Comparison of ENCODE assay signal across 20 cellular contexts in genomic region chr12:16119618-16120017, GRCh38.
"Had no signal": no experiment of that assay in that cellular context is flagged by ENCODE, and none has a peak within 500 bp of the region (broad histone marks: within the 10 kb centered on the region; RNA-seq: fewer than 3 reads in every experiment).

No MANE protein-coding gene starts in this region.

- H3K36me3 ChIP-seq: brain microvascular endothelial cell, esophagus muscularis mucosa, heart right ventricle, sigmoid colon, thyroid gland had no signal

- H3K4me3 Mint-ChIP-seq: activated CD4-positive, alpha-beta T cell treated with anti-CD3 and anti-CD28 coated beads, Interleukin-2, amount 10 ng/mL, durations not matched to agents 24 days and 14 days; activated CD8-positive, alpha-beta T cell treated with anti-CD3 and anti-CD28 coated beads for 36 hours; activated naive CD4-positive, alpha-beta T cell treated with anti-CD3 and anti-CD28 coated beads for 36 hours; activated naive CD8-positive, alpha-beta T cell treated with anti-CD3 and anti-CD28 coated beads, Interleukin-2, amount 50 U/mL, for 24 hours; activated T-cell treated with anti-CD3 and anti-CD28 coated beads, Interleukin-2, amount 50 U/mL, for 24 hours; central memory CD8-positive, alpha-beta T cell; nephron; T-cell had no signal

- ATAC-seq: activated CD8-positive, alpha-beta T cell treated with anti-CD3 and anti-CD28 coated beads for 36 hours; activated naive CD8-positive, alpha-beta T cell treated with anti-CD3 and anti-CD28 coated beads, Interleukin-2, amount 50 U/mL, for 24 hours; heart right ventricle; T-cell had no signal

- H3K9me3 Mint-ChIP-seq: activated CD4-positive, alpha-beta T cell treated with anti-CD3 and anti-CD28 coated beads, Interleukin-2, amount 10 ng/mL, durations not matched to agents 24 days and 14 days; activated CD8-positive, alpha-beta T cell treated with anti-CD3 and anti-CD28 coated beads for 36 hours; activated naive CD4-positive, alpha-beta T cell treated with anti-CD3 and anti-CD28 coated beads for 36 hours; activated naive CD8-positive, alpha-beta T cell treated with anti-CD3 and anti-CD28 coated beads, Interleukin-2, amount 50 U/mL, for 24 hours; activated T-cell treated with anti-CD3 and anti-CD28 coated beads, Interleukin-2, amount 50 U/mL, for 24 hours; central memory CD8-positive, alpha-beta T cell; nephron had no signal

- H3K27ac ChIP-seq: brain microvascular endothelial cell, coronary artery, esophagus muscularis mucosa, heart right ventricle, sigmoid colon, thyroid gland had no signal

- H3K27ac Mint-ChIP-seq: activated CD4-positive, alpha-beta T cell treated with anti-CD3 and anti-CD28 coated beads, Interleukin-2, amount 10 ng/mL, durations not matched to agents 24 days and 14 days; activated CD8-positive, alpha-beta T cell treated with anti-CD3 and anti-CD28 coated beads for 36 hours; activated naive CD4-positive, alpha-beta T cell treated with anti-CD3 and anti-CD28 coated beads for 36 hours; activated naive CD8-positive, alpha-beta T cell treated with anti-CD3 and anti-CD28 coated beads, Interleukin-2, amount 50 U/mL, for 24 hours; activated T-cell treated with anti-CD3 and anti-CD28 coated beads, Interleukin-2, amount 50 U/mL, for 24 hours; T-cell had no signal

- H3K9me3 ChIP-seq: esophagus muscularis mucosa, sigmoid colon, thyroid gland had no signal

- DNase-seq: activated CD4-positive, alpha-beta T cell treated with anti-CD3 and anti-CD28 coated beads, Interleukin-2, amount 10 ng/mL, durations not matched to agents 24 days and 14 days; activated CD4-positive, CD25-positive, alpha-beta regulatory T cell; activated CD8-positive, alpha-beta T cell treated with anti-CD3 and anti-CD28 coated beads for 36 hours; activated naive CD4-positive, alpha-beta T cell treated with anti-CD3 and anti-CD28 coated beads for 36 hours; activated naive CD8-positive, alpha-beta T cell treated with anti-CD3 and anti-CD28 coated beads, Interleukin-2, amount 50 U/mL, for 24 hours; activated T-cell treated with anti-CD3 and anti-CD28 coated beads, Interleukin-2, amount 50 U/mL, for 24 hours; aorta; brain microvascular endothelial cell; heart right ventricle; nucleus accumbens; sigmoid colon; stimulated activated CD8-positive, alpha-beta memory T cell treated with anti-CD3 and anti-CD28 coated beads, Interleukin-4, amount 100 ng/mL, for 48 hours; stimulated activated naive CD4-positive, alpha-beta T cell treated with Interleukin-2 at 50 U/mL for 16 hours; T-cell; T-helper 9 cell; thyroid gland had no signal

- H3K4me3 ChIP-seq: coronary artery, esophagus muscularis mucosa, heart right ventricle, sigmoid colon, thyroid gland had no signal

- H3K4me1 ChIP-seq: esophagus muscularis mucosa, heart right ventricle, sigmoid colon, thyroid gland had no signal

- H3K4me1 Mint-ChIP-seq: activated CD4-positive, alpha-beta T cell treated with anti-CD3 and anti-CD28 coated beads, Interleukin-2, amount 10 ng/mL, durations not matched to agents 24 days and 14 days; activated naive CD8-positive, alpha-beta T cell treated with anti-CD3 and anti-CD28 coated beads, Interleukin-2, amount 50 U/mL, for 24 hours; central memory CD8-positive, alpha-beta T cell; T-cell had no signal

- H3K27me3 Mint-ChIP-seq: activated CD4-positive, alpha-beta T cell treated with anti-CD3 and anti-CD28 coated beads, Interleukin-2, amount 10 ng/mL, durations not matched to agents 24 days and 14 days; activated CD8-positive, alpha-beta T cell treated with anti-CD3 and anti-CD28 coated beads for 36 hours; activated T-cell treated with anti-CD3 and anti-CD28 coated beads, Interleukin-2, amount 50 U/mL, for 24 hours; central memory CD8-positive, alpha-beta T cell had no signal

- H3K36me3 Mint-ChIP-seq: T-cell had no signal

- H3K27me3 ChIP-seq: brain microvascular endothelial cell, esophagus muscularis mucosa, sigmoid colon, thyroid gland had no signal
